8 cellular contexts compared by ENCODE assay signal in genomic region chr17:78040561-78041400, GRCh38.
A peak's percentile ranks its signal among the peaks of the same experiment; 100 is the strongest.
DNase-seq lines count a peak whose midpoint lies in the region; ATAC-seq and TF ChIP-seq lines count a peak whose summit lies in the region.

No MANE protein-coding gene starts in this region.

- H3K4me3 ChIP-seq in CD8-positive, alpha-beta memory T cell (ENCODE audit: low read length), result no peak overlapping the region
- H3K4me3 ChIP-seq in SK-N-MC, result peak overlapping the region; percentile 80
- H3K4me3 ChIP-seq in ascending aorta, result peak overlapping the region; percentile 57 to 64
- peak overlapping the region; percentile 64 for H3K4me3 ChIP-seq in right cardiac atrium (ENCODE audit: low read length)
- peak overlapping the region; percentile 75 for H3K4me3 ChIP-seq in skeletal muscle satellite cell (ENCODE audit: low read length)
- no peak overlapping the region for H3K4me3 ChIP-seq in mesendoderm (ENCODE audit: low read length)

- ATAC-seq in right cardiac atrium (peak; percentile 83 to 86), HG03354 (IDR thresholded peaks at IDR 0.05; ENCODE audit: poor library complexity, severe bottlenecking, unreplicated experiment) (no peak)

- H3K9me3 Mint-ChIP-seq in CD8-positive, alpha-beta memory T cell, result no peaks in the 10 kb centered on the region

- peaks cover 2% of the 10 kb centered on the region for H3K79me1 ChIP-seq in mesendoderm (ENCODE audit: low read length)

- intact Hi-C loops in ascending aorta (cut with DNase I), result no loop called here
- intact Hi-C loops in right cardiac atrium (cut with DNase I), result no loop called here

- H3K18ac ChIP-seq in mesendoderm (ENCODE audit: low read length), result no peak overlapping the region

- no peak overlapping the region for H4K5ac ChIP-seq in mesendoderm (ENCODE audit: low read length)

- H4K8ac ChIP-seq in mesendoderm (ENCODE audit: low read depth, low read length), result no peak overlapping the region

- peak overlapping the region in 7 of 8 donors; percentile 29 to 75 (median 57) for H3K27ac Mint-ChIP-seq in CD8-positive, alpha-beta memory T cell

- peak in 2 of 5 donors; percentile 9 to 43 for DNase-seq in CD8-positive, alpha-beta memory T cell
- DNase-seq in SK-N-MC (ENCODE audit: low read depth, low spot score) (peak; percentile 34), ascending aorta (ENCODE audit: low spot score in 2 of 2) (peak; percentile 21 to 81), right cardiac atrium (peak; percentile 59 to 88 (median 84)), mesendoderm (no peak)

- peak overlapping the region in 5 of 7 donors; percentile 40 to 72 (median 47) for H3K4me3 Mint-ChIP-seq in CD8-positive, alpha-beta memory T cell

- H3K4me1 Mint-ChIP-seq in CD8-positive, alpha-beta memory T cell, result peaks cover 54 to 72% (median 55%) of the 10 kb centered on the region in 3 donors

- no peak overlapping the region for H2AK5ac ChIP-seq in mesendoderm (ENCODE audit: low read length)

- no peak overlapping the region for H3K27ac ChIP-seq in CD8-positive, alpha-beta memory T cell (ENCODE audit: low read depth, low read length)
- peak overlapping the region; percentile 97 for H3K27ac ChIP-seq in SK-N-MC
- H3K27ac ChIP-seq in ascending aorta, result peak overlapping the region; percentile 79 to 91
- peak overlapping the region; percentile 98 for H3K27ac ChIP-seq in right cardiac atrium (ENCODE audit: low read length)
- no peak overlapping the region for H3K27ac ChIP-seq in mesendoderm (ENCODE audit: low read depth, low read length)

- H3K56ac ChIP-seq in mesendoderm (ENCODE audit: low read length), result no peak overlapping the region

- H2BK5ac ChIP-seq in mesendoderm (ENCODE audit: low read length), result no peak overlapping the region

- H3K27me3 ChIP-seq in CD8-positive, alpha-beta memory T cell (ENCODE audit: insufficient read depth, low read length, poor library complexity, severe bottlenecking), result no peaks in the 10 kb centered on the region
- no peaks in the 10 kb centered on the region for H3K27me3 ChIP-seq in ascending aorta
- H3K27me3 ChIP-seq in right cardiac atrium (ENCODE audit: control insufficient read depth, insufficient read depth), result no peaks in the 10 kb centered on the region
- no peaks in the 10 kb centered on the region for H3K27me3 ChIP-seq in skeletal muscle satellite cell (ENCODE audit: control insufficient read depth, insufficient read depth, low read length)
- H3K27me3 ChIP-seq in mesendoderm (ENCODE audit: insufficient read depth, low read length, poor library complexity), result no peaks in the 10 kb centered on the region

- POLR2A ChIA-PET in CD8-positive, alpha-beta memory T cell (lab: Charles Lee), result no interaction called here

- H3K36me3 ChIP-seq in CD8-positive, alpha-beta memory T cell (ENCODE audit: insufficient read depth, low read length), result peaks cover 7% of the 10 kb centered on the region
- H3K36me3 ChIP-seq in SK-N-MC (ENCODE audit: insufficient read depth, low read length) (peaks cover 7% of the 10 kb centered on the region; the same call in 1 of the 2 replicates), ascending aorta (peaks cover 0 to 3% of the 10 kb centered on the region in 2 donors), skeletal muscle satellite cell (ENCODE audit: insufficient read depth, low read length) (no peaks in the 10 kb centered on the region), mesendoderm (ENCODE audit: control insufficient read depth, insufficient read depth, low read length) (no peaks in the 10 kb centered on the region)

- H3K4me2 ChIP-seq in skeletal muscle satellite cell (ENCODE audit: low read length) (peak overlapping the region; percentile 92), mesendoderm (ENCODE audit: low read length) (no peak overlapping the region)

- no peak overlapping the region for H3K23ac ChIP-seq in mesendoderm (ENCODE audit: low read length)

- no peak overlapping the region for H2BK120ac ChIP-seq in mesendoderm (ENCODE audit: low read depth, low read length)

- CTCF ChIA-PET in CD8-positive, alpha-beta memory T cell (lab: Charles Lee), result interaction anchor here (1.1 kb wide), 1 partner anchor 21 kb away, joined by 4 read pairs; no protein-coding TSS in a partner anchor

- no peak overlapping the region for H2BK15ac ChIP-seq in mesendoderm (replicated peaks; ENCODE audit: low read depth)

- H3K9ac ChIP-seq in SK-N-MC (ENCODE audit: insufficient read length), result peak overlapping the region; percentile 88
- peak overlapping the region; percentile 83 for H3K9ac ChIP-seq in skeletal muscle satellite cell (ENCODE audit: low read depth, low read length)
- no peak overlapping the region for H3K9ac ChIP-seq in mesendoderm (ENCODE audit: low read length)

- TF ChIP-seq CTCF in LNCAP (IDR thresholded peaks at IDR 0.05) (0 out of 2 replicates have a peak, but pooled peaks have one; percentile 27), ascending aorta (IDR thresholded peaks at IDR 0.05) (peak in 1 of 3 experiments; percentile 17)

- no peaks in the 10 kb centered on the region for H3K79me2 ChIP-seq in mesendoderm (ENCODE audit: control insufficient read depth, insufficient read depth, low read length)

- H3K4ac ChIP-seq in mesendoderm (ENCODE audit: low read depth, low read length), result no peak overlapping the region

- peaks cover 0 to 3% of the 10 kb centered on the region in 2 donors for H3K27me3 Mint-ChIP-seq in CD8-positive, alpha-beta memory T cell

- 17% methylated on average over 44 of the region's 44 CpGs for WGBS in right cardiac atrium
- WGBS in mesendoderm (ENCODE audit: extremely low coverage, insufficient coverage, low lambda C conversion rate), result no CpG with 5 or more reads among the region's 44 CpGs

- H3K9me3 ChIP-seq in CD8-positive, alpha-beta memory T cell (ENCODE audit: low read length), result no peaks in the 10 kb centered on the region
- H3K9me3 ChIP-seq in SK-N-MC (ENCODE audit: low read depth, low read length) (no peaks in the 10 kb centered on the region), ascending aorta (no peaks in the 10 kb centered on the region), right cardiac atrium (ENCODE audit: control insufficient read depth, low read length) (no peaks in the 10 kb centered on the region), skeletal muscle satellite cell (replicated peaks; ENCODE audit: low read length) (no peaks in the 10 kb centered on the region)

- H3K4me1 ChIP-seq in CD8-positive, alpha-beta memory T cell (ENCODE audit: insufficient read depth, low read length), result peaks cover 8% of the 10 kb centered on the region
- peaks cover 0 to 22% of the 10 kb centered on the region in 2 donors for H3K4me1 ChIP-seq in ascending aorta
- H3K4me1 ChIP-seq in right cardiac atrium (ENCODE audit: control insufficient read depth, insufficient read depth, low read length), result peaks cover 9% of the 10 kb centered on the region
- peaks cover 14% of the 10 kb centered on the region for H3K4me1 ChIP-seq in skeletal muscle satellite cell (ENCODE audit: control insufficient read depth, insufficient read depth, low read length)
- H3K4me1 ChIP-seq in mesendoderm (ENCODE audit: control insufficient read depth, low read depth, low read length), result no peaks in the 10 kb centered on the region

- H3K36me3 Mint-ChIP-seq in CD8-positive, alpha-beta memory T cell, result peaks cover 3 to 66% (median 26%) of the 10 kb centered on the region in 3 donors

Comparison
In these comparisons a context has a peak if more than half of its experiments do, and no peak if none do; other contexts are left out.
1. H3K27ac ChIP-seq: peak in SK-N-MC (single experiment), ascending aorta (2 of 2) and right cardiac atrium (single experiment); none in CD8-positive, alpha-beta memory T cell (single experiment) and mesendoderm (single experiment).
2. H3K4me3 ChIP-seq: peak in SK-N-MC (single experiment), ascending aorta (2 of 2), right cardiac atrium (single experiment) and skeletal muscle satellite cell (single experiment); none in CD8-positive, alpha-beta memory T cell (single experiment) and mesendoderm (single experiment).